ENCODE assay signal across 7 cellular contexts in the genomic region with DNA sequence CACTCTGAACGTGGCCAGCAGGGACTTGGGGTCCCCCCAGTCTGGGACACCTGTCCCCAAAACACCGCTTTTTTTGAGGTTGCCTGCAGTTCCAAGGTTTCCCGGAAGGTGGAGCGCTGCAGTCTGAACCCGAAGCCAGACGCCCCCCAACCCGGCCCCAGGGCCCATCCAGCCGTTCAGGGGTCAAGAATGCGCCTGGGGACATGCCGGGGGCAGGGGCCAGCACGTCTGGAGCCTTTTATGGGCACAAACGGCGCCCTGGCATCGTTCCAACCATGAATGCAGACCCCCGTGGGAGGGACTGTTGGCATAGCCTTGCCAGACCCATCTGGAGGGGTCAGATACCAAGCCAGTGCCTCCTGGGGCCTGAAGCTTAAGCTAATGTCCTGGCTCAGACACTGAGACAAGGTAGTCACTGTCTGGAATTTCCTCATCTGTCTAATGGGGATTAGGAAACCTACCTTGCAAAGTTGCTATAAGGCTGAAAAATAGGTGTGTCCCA. TPM values are rescaled to one million over a fixed set of nuclear protein-coding genes. Genes with fewer than 3 reads are reported as not detected.
A peak's percentile ranks its signal among the peaks of the same experiment; 100 is the strongest.
DNase-seq lines count a peak whose midpoint lies in the region; ATAC-seq and TF ChIP-seq lines count a peak whose summit lies in the region.

No MANE protein-coding gene starts in this region.

- H3K4me3 Mint-ChIP-seq in activated naive CD8-positive, alpha-beta T cell treated with anti-CD3 and anti-CD28 coated beads, Interleukin-2, amount 50 U/mL, for 24 hours = no peak overlapping the region

- H3K9me3 Mint-ChIP-seq in activated naive CD8-positive, alpha-beta T cell treated with anti-CD3 and anti-CD28 coated beads, Interleukin-2, amount 50 U/mL, for 24 hours = no peaks in the 10 kb centered on the region

- H3K4me1 Mint-ChIP-seq in activated naive CD8-positive, alpha-beta T cell treated with anti-CD3 and anti-CD28 coated beads, Interleukin-2, amount 50 U/mL, for 24 hours = peaks cover 21% of the 10 kb centered on the region

- peaks cover 43% of the 10 kb centered on the region for H3K27me3 ChIP-seq in suprapubic skin

- no peak overlapping the region for H3K27ac ChIP-seq in suprapubic skin

- H3K36me3 Mint-ChIP-seq in activated naive CD8-positive, alpha-beta T cell treated with anti-CD3 and anti-CD28 coated beads, Interleukin-2, amount 50 U/mL, for 24 hours (ENCODE audit: low read depth) = no peaks in the 10 kb centered on the region

- ATAC-seq in activated naive CD8-positive, alpha-beta T cell treated with anti-CD3 and anti-CD28 coated beads, Interleukin-2, amount 50 U/mL, for 24 hours = no peak

- peaks cover 25% of the 10 kb centered on the region for H3K27me3 Mint-ChIP-seq in activated naive CD8-positive, alpha-beta T cell treated with anti-CD3 and anti-CD28 coated beads, Interleukin-2, amount 50 U/mL, for 24 hours

- TF ChIP-seq EP300 in suprapubic skin (IDR thresholded peaks at IDR 0.05) = no peak

- DNase-seq in RPMI8226 (peak; percentile 39), left kidney (ENCODE audit: low read depth, low spot score) (peak; percentile 62), suprapubic skin (ENCODE audit: low spot score in 2 of 2) (no peak), DMS153 (lab: John Stamatoyannopoulos, UW) (no peak), SW 1271 (lab: John Stamatoyannopoulos, UW) (no peak)
- DNase-seq in activated naive CD8-positive, alpha-beta T cell treated with anti-CD3 and anti-CD28 coated beads, Interleukin-2, amount 50 U/mL, for 24 hours = peak; percentile 72

- no peak overlapping the region for H3K4me3 ChIP-seq in suprapubic skin

- TF ChIP-seq POLR2A in suprapubic skin (IDR thresholded peaks at IDR 0.05) = no peak

- peaks cover 25% of the 10 kb centered on the region for H3K4me1 ChIP-seq in suprapubic skin

- peaks cover 13% of the 10 kb centered on the region for H3K36me3 ChIP-seq in suprapubic skin

- H3K9me3 ChIP-seq in suprapubic skin = no peaks in the 10 kb centered on the region

- no peak overlapping the region for H3K27ac Mint-ChIP-seq in activated naive CD8-positive, alpha-beta T cell treated with anti-CD3 and anti-CD28 coated beads, Interleukin-2, amount 50 U/mL, for 24 hours

- TF ChIP-seq CTCF in GM12874 (IDR thresholded peaks at IDR 0.05; ENCODE audit: insufficient read depth, low read depth, low read length) = peak; percentile 91
- TF ChIP-seq CTCF in suprapubic skin (IDR thresholded peaks at IDR 0.05) = peak; percentile 6 to 73

- no CpG with 5 or more reads among the region's 15 CpGs for WGBS in suprapubic skin

RNA-seq across cellular contexts. Expression of a gene that starts 6.9 kb away (rescaled TPM):
- 10 to 100 TPM; 19.2 to 63.8 (median 26.8) TPM for total RNA-seq in suprapubic skin

RNA-seq across cellular contexts. Expression of a gene that starts 7.2 kb away (rescaled TPM):
- total RNA-seq in suprapubic skin = 10 to 100 TPM; 44.3 to 75.8 (median 69.9) TPM

RNA-seq across cellular contexts. Expression of a gene that starts 33.4 kb away (rescaled TPM):
- total RNA-seq in suprapubic skin = 10 to 100 TPM; 52.2 to 80.8 (median 63.6) TPM

RNA-seq across cellular contexts. Expression of a gene that starts 55.5 kb away (rescaled TPM):
- total RNA-seq in suprapubic skin = 10 to 100 TPM; 19.1 to 46.9 (median 24.5) TPM

RNA-seq across cellular contexts. Expression of a gene that starts 58.4 kb away (rescaled TPM):
- 10 to 100 TPM in 2 of 4 donors, 1 to 10 TPM in 2; 8.9 to 11.6 (median 10.3) TPM for total RNA-seq in suprapubic skin

Comparison
In these comparisons a context has a peak if more than half of its experiments do, and no peak if none do; other contexts are left out.
1. DNase-seq: peak in RPMI8226 (single experiment), activated naive CD8-positive, alpha-beta T cell treated with anti-CD3 and anti-CD28 coated beads, Interleukin-2, amount 50 U/mL, for 24 hours (single experiment) and left kidney (single experiment); none in suprapubic skin (0 of 2), DMS153 (single experiment) and SW 1271 (0 of 2).